In genomic region chr13:110734561-110734960, GRCh38 we compare ENCODE assay signal across 40 cellular contexts.
"Had no signal": no experiment of that assay in that cellular context is flagged by ENCODE, and none has a peak within 500 bp of the region (broad histone marks: within the 10 kb centered on the region; RNA-seq: fewer than 3 reads in every experiment).

No MANE protein-coding gene starts in this region.

- H3K9me3 ChIP-seq: adrenal gland, ascending aorta, body of pancreas, breast epithelium had no signal

- FAIRE-seq: astrocyte, bronchial epithelial cell had no signal

- H3K4me3 ChIP-seq: adrenal gland, ascending aorta, body of pancreas, breast epithelium, cardiac muscle cell had no signal

- H3K4me3 Mint-ChIP-seq: activated naive CD4-positive, alpha-beta T cell treated with anti-CD3 and anti-CD28 coated beads for 36 hours; activated naive CD4-positive, alpha-beta T cell treated with anti-CD3 and anti-CD28 coated beads, Interleukin-2, amount 10 ng/mL, durations not matched to agents 7 days and 5 days; activated naive CD4-positive, alpha-beta T cell treated with anti-CD3 and anti-CD28 coated beads, Interleukin-2, amount 50 U/mL, for 24 hours; activated naive CD8-positive, alpha-beta T cell; activated naive CD8-positive, alpha-beta T cell treated with anti-CD3 and anti-CD28 coated beads for 36 hours; activated naive CD8-positive, alpha-beta T cell treated with anti-CD3 and anti-CD28 coated beads, Interleukin-2, amount 10 ng/mL, durations not matched to agents 7 days and 5 days; activated naive CD8-positive, alpha-beta T cell treated with anti-CD3 and anti-CD28 coated beads, Interleukin-2, amount 50 U/mL, for 24 hours; activated T-cell treated with anti-CD3 and anti-CD28 coated beads, Interleukin-2, amount 50 U/mL, for 24 hours; activated T-cell treated with anti-CD3 and anti-CD28 coated beads, Interleukin-2, amount 50 U/mL, for 4 hours; activated T-cell treated with anti-CD3 and anti-CD28 coated beads, Interleukin-2, amount 50 U/mL, for 72 hours; activated T-helper 1 cell treated with anti-CD3 and anti-CD28 coated beads, Interleukin-12 subunit alpha, Interleukin-12 subunit beta, Interleukin-2, Interleukin-4 antibody, amounts not matched to agents 30 ng/mL and 10 ng/mL and 1 ng/mL, durations not matched to agents 14 hours and 24 hours and 36 hours; activated T-helper 17 cell treated with anti-CD3 and anti-CD28 coated beads, Interleukin-2, amount 50 U/mL, for 72 hours; brain; central memory CD8-positive, alpha-beta T cell had no signal

- H3K27me3 ChIP-seq: adrenal gland, ascending aorta, body of pancreas, brain microvascular endothelial cell, breast epithelium, cardiac muscle cell had no signal

- H3K27ac Mint-ChIP-seq: activated naive CD4-positive, alpha-beta T cell treated with anti-CD3 and anti-CD28 coated beads for 36 hours; activated naive CD4-positive, alpha-beta T cell treated with anti-CD3 and anti-CD28 coated beads, Interleukin-2, amount 10 ng/mL, durations not matched to agents 7 days and 5 days; activated naive CD4-positive, alpha-beta T cell treated with anti-CD3 and anti-CD28 coated beads, Interleukin-2, amount 50 U/mL, for 24 hours; activated naive CD4-positive, alpha-beta T cell treated with anti-CD3 and anti-CD28 coated beads, Interleukin-2, amount 50 U/mL, for 72 hours; activated naive CD8-positive, alpha-beta T cell; activated naive CD8-positive, alpha-beta T cell treated with anti-CD3 and anti-CD28 coated beads for 36 hours; activated naive CD8-positive, alpha-beta T cell treated with anti-CD3 and anti-CD28 coated beads, Interleukin-2, amount 10 ng/mL, durations not matched to agents 7 days and 5 days; activated naive CD8-positive, alpha-beta T cell treated with anti-CD3 and anti-CD28 coated beads, Interleukin-2, amount 50 U/mL, for 24 hours; activated T-cell treated with anti-CD3 and anti-CD28 coated beads, Interleukin-2, amount 50 U/mL, for 24 hours; activated T-cell treated with anti-CD3 and anti-CD28 coated beads, Interleukin-2, amount 50 U/mL, for 72 hours; activated T-helper 1 cell treated with anti-CD3 and anti-CD28 coated beads, Interleukin-12 subunit alpha, Interleukin-12 subunit beta, Interleukin-2, Interleukin-4 antibody, amounts not matched to agents 30 ng/mL and 10 ng/mL and 1 ng/mL, durations not matched to agents 14 hours and 24 hours and 36 hours; activated T-helper 17 cell treated with anti-CD3 and anti-CD28 coated beads, Interleukin-2, amount 50 U/mL, for 72 hours; activated T-helper 2 cell treated with anti-CD3 and anti-CD28 coated beads, Interferon-gamma antibody, Interleukin-2, Interleukin-4, amounts not matched to agents 10 μg/mL and 5 μg/mL and 100 μg/mL, durations not matched to agents 14 hours and 24 hours and 36 hours; brain had no signal

- H3K36me3 Mint-ChIP-seq: activated naive CD4-positive, alpha-beta T cell treated with anti-CD3 and anti-CD28 coated beads, Interleukin-2, amount 10 ng/mL, durations not matched to agents 7 days and 5 days; brain had no signal

- ATAC-seq: activated naive CD4-positive, alpha-beta T cell treated with anti-CD3 and anti-CD28 coated beads, Interleukin-2, amount 50 U/mL, for 72 hours; activated naive CD8-positive, alpha-beta T cell treated with anti-CD3 and anti-CD28 coated beads, Interleukin-2, amount 50 U/mL, for 24 hours; activated T-cell treated with anti-CD3 and anti-CD28 coated beads, Interleukin-2, amount 50 U/mL, for 4 hours; activated T-cell treated with anti-CD3 and anti-CD28 coated beads, Interleukin-2, amount 50 U/mL, for 72 hours; activated T-helper 17 cell treated with anti-CD3 and anti-CD28 coated beads, Interleukin-2, amount 50 U/mL, for 72 hours; body of pancreas had no signal

- H3K4me1 ChIP-seq: adrenal gland, ascending aorta, body of pancreas, breast epithelium had no signal

- H3K4me1 Mint-ChIP-seq: activated naive CD4-positive, alpha-beta T cell treated with anti-CD3 and anti-CD28 coated beads, Interleukin-2, amount 10 ng/mL, durations not matched to agents 7 days and 5 days; activated naive CD4-positive, alpha-beta T cell treated with anti-CD3 and anti-CD28 coated beads, Interleukin-2, amount 50 U/mL, for 24 hours; activated naive CD8-positive, alpha-beta T cell treated with anti-CD3 and anti-CD28 coated beads for 36 hours; activated naive CD8-positive, alpha-beta T cell treated with anti-CD3 and anti-CD28 coated beads, Interleukin-2, amount 10 ng/mL, durations not matched to agents 7 days and 5 days; activated T-helper 17 cell treated with anti-CD3 and anti-CD28 coated beads, Interleukin-2, amount 50 U/mL, for 72 hours; brain; central memory CD8-positive, alpha-beta T cell had no signal

- H3K27ac ChIP-seq: adrenal gland, ascending aorta, body of pancreas, brain microvascular endothelial cell, breast epithelium, cardiac muscle cell had no signal

- H3K36me3 ChIP-seq: adrenal gland, ascending aorta, brain microvascular endothelial cell, breast epithelium, cardiac muscle cell had no signal

- H3K27me3 Mint-ChIP-seq: activated naive CD4-positive, alpha-beta T cell treated with anti-CD3 and anti-CD28 coated beads, Interleukin-2, amount 50 U/mL, for 24 hours; activated naive CD8-positive, alpha-beta T cell; activated naive CD8-positive, alpha-beta T cell treated with anti-CD3 and anti-CD28 coated beads for 36 hours; activated naive CD8-positive, alpha-beta T cell treated with anti-CD3 and anti-CD28 coated beads, Interleukin-2, amount 10 ng/mL, durations not matched to agents 7 days and 5 days; activated naive CD8-positive, alpha-beta T cell treated with anti-CD3 and anti-CD28 coated beads, Interleukin-2, amount 50 U/mL, for 24 hours; activated T-cell treated with anti-CD3 and anti-CD28 coated beads, Interleukin-2, amount 50 U/mL, for 24 hours; activated T-helper 17 cell treated with anti-CD3 and anti-CD28 coated beads, Interleukin-2, amount 50 U/mL, for 72 hours; brain; central memory CD8-positive, alpha-beta T cell had no signal

- H3K9me3 Mint-ChIP-seq: activated naive CD4-positive, alpha-beta T cell treated with anti-CD3 and anti-CD28 coated beads, Interleukin-2, amount 10 ng/mL, durations not matched to agents 7 days and 5 days; activated naive CD4-positive, alpha-beta T cell treated with anti-CD3 and anti-CD28 coated beads, Interleukin-2, amount 50 U/mL, for 24 hours; activated naive CD8-positive, alpha-beta T cell treated with anti-CD3 and anti-CD28 coated beads for 36 hours; activated T-cell treated with anti-CD3 and anti-CD28 coated beads, Interleukin-2, amount 50 U/mL, for 4 hours; activated T-helper 1 cell treated with anti-CD3 and anti-CD28 coated beads, Interleukin-12 subunit alpha, Interleukin-12 subunit beta, Interleukin-2, Interleukin-4 antibody, amounts not matched to agents 30 ng/mL and 10 ng/mL and 1 ng/mL, durations not matched to agents 14 hours and 24 hours and 36 hours; activated T-helper 17 cell treated with anti-CD3 and anti-CD28 coated beads, Interleukin-2, amount 50 U/mL, for 72 hours; activated T-helper 2 cell treated with anti-CD3 and anti-CD28 coated beads, Interferon-gamma antibody, Interleukin-2, Interleukin-4, amounts not matched to agents 10 μg/mL and 5 μg/mL and 100 μg/mL, durations not matched to agents 14 hours and 24 hours and 36 hours; central memory CD8-positive, alpha-beta T cell had no signal

- DNase-seq: activated effector memory CD4-positive, alpha-beta T cell treated with anti-CD3 and anti-CD28 coated beads, Interleukin-2, amount 50 U/mL, for 16 hours; activated effector memory CD4-positive, alpha-beta T cell treated with Interleukin-2 at 50 U/mL for 16 hours; activated gamma-delta T cell; activated gamma-delta T cell treated with Interleukin-2 at 50 U/mL for 16 hours; activated naive CD4-positive, alpha-beta T cell; activated naive CD4-positive, alpha-beta T cell treated with anti-CD3 and anti-CD28 coated beads for 36 hours; activated naive CD4-positive, alpha-beta T cell treated with anti-CD3 and anti-CD28 coated beads, Interleukin-2, amount 10 ng/mL, durations not matched to agents 7 days and 5 days; activated naive CD4-positive, alpha-beta T cell treated with anti-CD3 and anti-CD28 coated beads, Interleukin-2, amount 50 U/mL, for 16 hours; activated naive CD4-positive, alpha-beta T cell treated with Interleukin-2 at 50 U/mL for 16 hours; activated naive CD8-positive, alpha-beta T cell treated with anti-CD3 and anti-CD28 coated beads for 36 hours; activated naive CD8-positive, alpha-beta T cell treated with anti-CD3 and anti-CD28 coated beads, Interleukin-2, amount 10 ng/mL, durations not matched to agents 7 days and 5 days; activated naive CD8-positive, alpha-beta T cell treated with anti-CD3 and anti-CD28 coated beads, Interleukin-2, amount 50 U/mL, for 24 hours; activated T-cell treated with anti-CD3 and anti-CD28 coated beads, Interleukin-2, amount 50 U/mL, for 1 hour; activated T-cell treated with anti-CD3 and anti-CD28 coated beads, Interleukin-2, amount 50 U/mL, for 24 hours; activated T-cell treated with anti-CD3 and anti-CD28 coated beads, Interleukin-2, amount 50 U/mL, for 4 hours; activated T-cell treated with anti-CD3 and anti-CD28 coated beads, Interleukin-2, amount 50 U/mL, for 48 hours; activated T-cell treated with anti-CD3 and anti-CD28 coated beads, Interleukin-2, amount 50 U/mL, for 72 hours; adrenal gland; amniotic stem cell; amygdala; anterior cingulate cortex; aorta; body of pancreas; brain microvascular endothelial cell; caudate nucleus; central memory CD4-positive, alpha-beta T cell; cerebellar nuclear complex had no signal
